20 cellular contexts compared by ENCODE assay signal in the genomic region with DNA sequence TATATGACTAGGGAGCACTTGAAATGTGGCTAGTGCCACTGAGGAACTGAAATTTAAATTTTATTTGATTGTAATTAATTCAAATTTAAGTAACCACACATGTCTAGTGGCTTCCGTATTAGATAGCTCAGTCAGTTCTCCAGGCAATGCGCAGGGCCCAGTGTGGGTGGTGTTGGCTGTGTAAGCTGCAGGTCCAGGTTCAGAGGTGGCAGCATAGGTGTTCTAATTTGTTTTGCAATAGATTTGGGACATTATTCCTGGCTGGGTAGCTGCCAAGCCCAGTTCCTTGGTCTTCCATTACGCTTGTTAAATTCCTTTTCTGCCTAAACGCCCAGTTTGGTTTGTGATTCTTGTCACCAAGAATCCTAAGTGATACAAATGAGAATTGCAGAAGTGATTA.
A peak's percentile ranks its signal among the peaks of the same experiment; 100 is the strongest.
DNase-seq lines count a peak whose midpoint lies in the region; ATAC-seq and TF ChIP-seq lines count a peak whose summit lies in the region.
"Had no signal": no experiment of that assay in that cellular context is flagged by ENCODE, and none has a peak within 500 bp of the region (broad histone marks: within the 10 kb centered on the region; RNA-seq: fewer than 3 reads in every experiment).

No MANE protein-coding gene starts in this region.

- no peaks in the 10 kb centered on the region for H3K36me3 ChIP-seq in neuronal stem cell (replicated peaks in 1 of 2; ENCODE audit: control insufficient read depth in 2 of 2, insufficient read depth in 2 of 2, low read length in 2 of 2)
- H3K36me3 ChIP-seq: BLaER1, HAP-1 had no signal

- H3K9ac ChIP-seq in neuronal stem cell (ENCODE audit: low read depth, low read length, poor library complexity), result peak overlapping the region; percentile 39
- H3K9ac ChIP-seq: BLaER1 had no signal

- no peak overlapping the region for H3K18ac ChIP-seq in neuronal stem cell (ENCODE audit: low read length)

- H3K79me1 ChIP-seq in neuronal stem cell (ENCODE audit: low read depth, low read length), result no peaks in the 10 kb centered on the region

- no peak overlapping the region for H2AK5ac ChIP-seq in neuronal stem cell (ENCODE audit: low read depth, low read length)

- no peak overlapping the region for H2BK120ac ChIP-seq in neuronal stem cell (ENCODE audit: low read depth, low read length)

- H2BK12ac ChIP-seq in neuronal stem cell (ENCODE audit: low read length), result no peak overlapping the region

- no CpG with 5 or more reads among the region's 4 CpGs for WGBS in neuronal stem cell (ENCODE audit: extremely low coverage in 2 of 2, insufficient read length in 2 of 2, insufficient replicate concordance in 1 of 2), 2 donors

- H2BK15ac ChIP-seq in neuronal stem cell (ENCODE audit: low read length), result no peak overlapping the region

- H3K4me1 Mint-ChIP-seq in activated CD8-positive, alpha-beta memory T cell treated with anti-CD3 and anti-CD28 coated beads, Interleukin-2, amount 10 ng/mL, durations not matched to agents 7 days and 5 days, result no peaks in the 10 kb centered on the region
- H3K4me1 Mint-ChIP-seq in stimulated activated memory B cell treated with anti-CD40 and anti-IgM and Interleukin-4, amounts not matched to agents 10 μg/mL and 1 μg/mL and 100 μg/mL, for 72 hours, result no peaks in the 10 kb centered on the region
- H3K4me1 Mint-ChIP-seq: B cell; CD4-positive, CD25-positive, alpha-beta regulatory T cell; GM23338 had no signal

- H3K27me3 Mint-ChIP-seq in activated CD8-positive, alpha-beta memory T cell treated with anti-CD3 and anti-CD28 coated beads, Interleukin-2, amount 10 ng/mL, durations not matched to agents 7 days and 5 days, result peaks cover 16% of the 10 kb centered on the region
- H3K27me3 Mint-ChIP-seq in stimulated activated memory B cell treated with anti-CD40 and anti-IgM and Interleukin-4, amounts not matched to agents 10 μg/mL and 1 μg/mL and 100 μg/mL, for 72 hours, result peaks cover 4% of the 10 kb centered on the region

- no peak overlapping the region for H3K27ac ChIP-seq in neuronal stem cell (replicated peaks; ENCODE audit: low read length)
- H3K27ac ChIP-seq: 22Rv1, BLaER1, C4-2B had no signal

- H4K8ac ChIP-seq in neuronal stem cell (ENCODE audit: low read depth, low read length), result no peak overlapping the region

- no peak overlapping the region for H3K14ac ChIP-seq in neuronal stem cell (ENCODE audit: low read length)

- H3K4ac ChIP-seq in neuronal stem cell (ENCODE audit: low read length), result no peak overlapping the region

- peak; percentile 1 for DNase-seq in activated CD8-positive, alpha-beta memory T cell treated with anti-CD3 and anti-CD28 coated beads for 24 hours
- DNase-seq in activated CD8-positive, alpha-beta memory T cell treated with anti-CD3 and anti-CD28 coated beads, Interleukin-2, amount 10 ng/mL, durations not matched to agents 7 days and 5 days, result no peak
- no peak for DNase-seq in neuronal stem cell (ENCODE audit: low spot score)
- no peak for DNase-seq in cortex of kidney (lab: John Stamatoyannopoulos, UW)
- DNase-seq in GM10266 (ENCODE audit: extremely low spot score), result no peak
- no peak for DNase-seq in GDM1 (lab: John Stamatoyannopoulos, UW)
- DNase-seq: CD4-positive, CD25-positive, alpha-beta regulatory T cell; CD8-positive, alpha-beta T cell; DMS153; DND-41; HFFc6 had no signal

- no peak overlapping the region for H3K4me2 ChIP-seq in neuronal stem cell (ENCODE audit: insufficient read depth, low read length, poor library complexity, severe bottlenecking)
- H3K4me2 ChIP-seq: BLaER1, GM23338 had no signal

- no peak for ATAC-seq in activated CD8-positive, alpha-beta memory T cell treated with anti-CD3 and anti-CD28 coated beads, Interleukin-2, amount 10 ng/mL, durations not matched to agents 7 days and 5 days
- peak; percentile 11 for ATAC-seq in stimulated activated memory B cell treated with anti-CD40 and anti-IgM and Interleukin-4, amounts not matched to agents 10 μg/mL and 1 μg/mL and 100 μg/mL, for 72 hours
- no peak for ATAC-seq in HG03097 (IDR thresholded peaks at IDR 0.05; ENCODE audit: low FRiP score, unreplicated experiment)
- ATAC-seq: CD8-positive, alpha-beta T cell; GM23338 had no signal

- H4K91ac ChIP-seq in neuronal stem cell (ENCODE audit: low read depth, low read length, poor library complexity), result no peak overlapping the region

- H3K9me3 Mint-ChIP-seq in activated CD8-positive, alpha-beta memory T cell treated with anti-CD3 and anti-CD28 coated beads, Interleukin-2, amount 10 ng/mL, durations not matched to agents 7 days and 5 days (ENCODE audit: low read depth), result peaks cover 5% of the 10 kb centered on the region
- peaks cover 10% of the 10 kb centered on the region for H3K9me3 Mint-ChIP-seq in stimulated activated memory B cell treated with anti-CD40 and anti-IgM and Interleukin-4, amounts not matched to agents 10 μg/mL and 1 μg/mL and 100 μg/mL, for 72 hours
- H3K9me3 Mint-ChIP-seq: HFFc6 had no signal

- H3K4me3 Mint-ChIP-seq in activated CD8-positive, alpha-beta memory T cell treated with anti-CD3 and anti-CD28 coated beads, Interleukin-2, amount 10 ng/mL, durations not matched to agents 7 days and 5 days, result no peak overlapping the region
- H3K4me3 Mint-ChIP-seq in stimulated activated memory B cell treated with anti-CD40 and anti-IgM and Interleukin-4, amounts not matched to agents 10 μg/mL and 1 μg/mL and 100 μg/mL, for 72 hours, result no peak overlapping the region
- H3K4me3 Mint-ChIP-seq: B cell; CD4-positive, CD25-positive, alpha-beta regulatory T cell; CD8-positive, alpha-beta T cell; GM23338; HFFc6 had no signal

- no peak overlapping the region for H3K4me3 ChIP-seq in neuronal stem cell (ENCODE audit: low read length in 2 of 2)
- H3K4me3 ChIP-seq: BLaER1, GM23338, HAP-1 had no signal

- no peaks in the 10 kb centered on the region for H3K4me1 ChIP-seq in neuronal stem cell (ENCODE audit: control insufficient read depth in 2 of 2, insufficient read depth in 1 of 2, low read depth in 1 of 2, low read length in 2 of 2)
- H3K4me1 ChIP-seq: BLaER1, HAP-1 had no signal

- H3K23ac ChIP-seq in neuronal stem cell (ENCODE audit: low read depth, low read length, poor library complexity), result no peak overlapping the region

- CTCF ChIA-PET in activated CD8-positive, alpha-beta memory T cell treated with anti-CD3 and anti-CD28 coated beads, Interleukin-2, amount 10 ng/mL, durations not matched to agents 7 days and 5 days (lab: Charles Lee), result no interaction called here

- peaks cover 0 to 12% (median 0%) of the 10 kb centered on the region in 3 experiments for H3K27me3 ChIP-seq in neuronal stem cell (ENCODE audit: control insufficient read depth in 3 of 3, insufficient read depth in 3 of 3, low read depth in 1 of 3, low read length in 3 of 3)
- H3K27me3 ChIP-seq: BLaER1 had no signal

- peaks cover 2% of the 10 kb centered on the region for H3K36me3 Mint-ChIP-seq in activated CD8-positive, alpha-beta memory T cell treated with anti-CD3 and anti-CD28 coated beads, Interleukin-2, amount 10 ng/mL, durations not matched to agents 7 days and 5 days
- H3K36me3 Mint-ChIP-seq in stimulated activated memory B cell treated with anti-CD40 and anti-IgM and Interleukin-4, amounts not matched to agents 10 μg/mL and 1 μg/mL and 100 μg/mL, for 72 hours, result peaks cover 7% of the 10 kb centered on the region
- H3K36me3 Mint-ChIP-seq: CD4-positive, CD25-positive, alpha-beta regulatory T cell; CD8-positive, alpha-beta T cell had no signal

- no peak overlapping the region for H3K27ac Mint-ChIP-seq in activated CD8-positive, alpha-beta memory T cell treated with anti-CD3 and anti-CD28 coated beads, Interleukin-2, amount 10 ng/mL, durations not matched to agents 7 days and 5 days
- no peak overlapping the region for H3K27ac Mint-ChIP-seq in stimulated activated memory B cell treated with anti-CD40 and anti-IgM and Interleukin-4, amounts not matched to agents 10 μg/mL and 1 μg/mL and 100 μg/mL, for 72 hours
- H3K27ac Mint-ChIP-seq: B cell; CD4-positive, CD25-positive, alpha-beta regulatory T cell; CD8-positive, alpha-beta T cell; GM23338; HFFc6 had no signal

- H3K9me3 ChIP-seq in neuronal stem cell (replicated peaks in 1 of 2; ENCODE audit: control insufficient read depth in 2 of 2, insufficient read depth in 1 of 2, low read depth in 1 of 2, low read length in 2 of 2), result no peaks in the 10 kb centered on the region
- H3K9me3 ChIP-seq: Caco-2 had no signal

- H2BK5ac ChIP-seq in neuronal stem cell (ENCODE audit: low read length), result no peak overlapping the region

- H2AFZ ChIP-seq in neuronal stem cell (ENCODE audit: low read length), result no peak overlapping the region
- H2AFZ ChIP-seq: GM23338 had no signal

- TF ChIP-seq CTCF in GM10266 (IDR thresholded peaks at IDR 0.05; ENCODE audit: control insufficient read depth, insufficient read depth, low read depth, missing control alignments), result no peak
